In genomic region chr21:38984982-38985422, GRCh38 we compare ENCODE assay signal across 8 cellular contexts.
DNase-seq lines count a peak whose midpoint lies in the region; ATAC-seq and TF ChIP-seq lines count a peak whose summit lies in the region.

No MANE protein-coding gene starts in this region.

- in situ Hi-C loops in astrocyte of the spinal cord (cut with HindIII; ENCODE audit: low sequenced_read_pairs): no loop called here

- peaks cover 5% of the 10 kb centered on the region for H3K4me1 Mint-ChIP-seq in T-helper 17 cell

- H2AFZ ChIP-seq in Karpas-422 (ENCODE audit: low read length) (no peak overlapping the region), PC-3 (ENCODE audit: low read length) (no peak overlapping the region)

- peaks cover 45% of the 10 kb centered on the region for H3K4me1 ChIP-seq in Karpas-422 (ENCODE audit: low read length)
- H3K4me1 ChIP-seq in mucosa of rectum (ENCODE audit: control insufficient read depth in 2 of 2, insufficient read depth in 2 of 2, low read length in 2 of 2): peaks cover 3 to 14% of the 10 kb centered on the region in 2 donors
- peaks cover 9% of the 10 kb centered on the region for H3K4me1 ChIP-seq in PC-3 (ENCODE audit: insufficient read depth, low read length)

- CTCF ChIA-PET in PC-3 (lab: Charles Lee): no interaction called here

- DNase-seq in AG09309 (ENCODE audit: low read depth): peak; percentile 91
- no peak for DNase-seq in Karpas-422
- DNase-seq in astrocyte of the spinal cord (ENCODE audit: low read depth, low spot score): peak; percentile 90
- DNase-seq in T-helper 17 cell: no peak
- DNase-seq in PC-3: no peak
- DNase-seq in T-helper 9 cell: no peak

- H3F3A ChIP-seq in PC-3 (ENCODE audit: low read length, unreplicated experiment): no peaks in the 10 kb centered on the region

- TF ChIP-seq CTCF in AG09309 (IDR thresholded peaks at IDR 0.05; ENCODE audit: control insufficient read depth, insufficient read depth, low read depth, low read length, missing control alignments) (no peak), astrocyte of the spinal cord (IDR thresholded peaks at IDR 0.05; ENCODE audit: low read depth, low read length) (no peak), PC-3 (conservative IDR thresholded peaks at IDR 0.05; ENCODE audit: low read depth, low read length) (no peak)

- H3K27ac Mint-ChIP-seq in T-helper 17 cell: no peak overlapping the region

- H3K27me3 Mint-ChIP-seq in T-helper 17 cell: peaks cover 84% of the 10 kb centered on the region

- H3K36me3 ChIP-seq in Karpas-422 (ENCODE audit: insufficient read depth, low read length) (no peaks in the 10 kb centered on the region), mucosa of rectum (ENCODE audit: control insufficient read depth in 2 of 2, insufficient read depth in 2 of 2, low read length in 2 of 2) (no peaks in the 10 kb centered on the region), PC-3 (ENCODE audit: low read depth, low read length) (no peaks in the 10 kb centered on the region)

- intact Hi-C loops in PC-3 (cut with micrococcal nuclease): no loop called here

- peak overlapping the region; percentile 46 for H3K4me2 ChIP-seq in Karpas-422 (ENCODE audit: low read depth, low read length, poor library complexity, severe bottlenecking)
- no peak overlapping the region for H3K4me2 ChIP-seq in PC-3 (ENCODE audit: low read length)

- H3K9me3 ChIP-seq in Karpas-422 (ENCODE audit: low read length) (no peaks in the 10 kb centered on the region), mucosa of rectum (ENCODE audit: control insufficient read depth in 2 of 2, low read length in 2 of 2) (no peaks in the 10 kb centered on the region), T-helper 17 cell (ENCODE audit: control insufficient read depth, low read length, poor library complexity, severe bottlenecking) (no peaks in the 10 kb centered on the region), PC-3 (ENCODE audit: low read length) (no peaks in the 10 kb centered on the region)

- no TSS peak for BruUV-seq in PC-3 (replicated peaks; lab: Mats Ljungman, UMichigan)

- no peak overlapping the region for H3K4me3 Mint-ChIP-seq in T-helper 17 cell

- no peak for ATAC-seq in T-helper 17 cell
- ATAC-seq in PC-3: no peak
- ATAC-seq in GM21515 (IDR thresholded peaks at IDR 0.05; ENCODE audit: unreplicated experiment): no peak

- H3K4me3 ChIP-seq in AG09309 (ENCODE audit: control insufficient read depth, low read depth, low read length) (no peak overlapping the region), Karpas-422 (ENCODE audit: low read length) (no peak overlapping the region; the same call in 1 of the 2 replicates), astrocyte of the spinal cord (ENCODE audit: low read depth, low read length) (no peak overlapping the region), mucosa of rectum (ENCODE audit: low read length in 2 of 2) (no peak overlapping the region), PC-3 (ENCODE audit: low read length) (no peak overlapping the region)

- H3K9me2 ChIP-seq in Karpas-422 (replicated peaks; ENCODE audit: insufficient read depth, low read length): no peaks in the 10 kb centered on the region
- no peaks in the 10 kb centered on the region for H3K9me2 ChIP-seq in PC-3 (replicated peaks; ENCODE audit: low read length)

- H3K36me3 Mint-ChIP-seq in T-helper 17 cell (ENCODE audit: low read depth): peaks cover 6% of the 10 kb centered on the region

- H3K27me3 ChIP-seq in Karpas-422 (ENCODE audit: low read length): no peaks in the 10 kb centered on the region
- no peaks in the 10 kb centered on the region for H3K27me3 ChIP-seq in mucosa of rectum (ENCODE audit: control insufficient read depth in 2 of 2, insufficient read depth in 2 of 2, low read length in 2 of 2)
- no peaks in the 10 kb centered on the region for H3K27me3 ChIP-seq in PC-3 (ENCODE audit: low read length)

- H4K20me1 ChIP-seq in Karpas-422 (ENCODE audit: insufficient read depth, low read depth, low read length) (no peaks in the 10 kb centered on the region), PC-3 (ENCODE audit: low read length) (no peaks in the 10 kb centered on the region)

- POLR2A ChIA-PET in PC-3 (lab: Charles Lee; ENCODE audit: unreplicated experiment): no interaction called here

- no peak overlapping the region for H3K9ac ChIP-seq in Karpas-422 (ENCODE audit: low read length)
- H3K9ac ChIP-seq in mucosa of rectum (ENCODE audit: low read depth in 1 of 2, low read length in 2 of 2): no peak overlapping the region
- H3K9ac ChIP-seq in PC-3 (ENCODE audit: low read length): no peak overlapping the region

- H3K79me2 ChIP-seq in Karpas-422 (ENCODE audit: low read length) (no peaks in the 10 kb centered on the region), PC-3 (ENCODE audit: low read length) (no peaks in the 10 kb centered on the region)

- no peak overlapping the region for H3K27ac ChIP-seq in Karpas-422 (ENCODE audit: low read length)
- H3K27ac ChIP-seq in mucosa of rectum (ENCODE audit: low read depth in 2 of 2, low read length in 2 of 2): peak overlapping the region; percentile 53 to 54
- H3K27ac ChIP-seq in PC-3 (ENCODE audit: low read length): no peak overlapping the region

Comparison
In these comparisons a context has a peak if more than half of its experiments do, and no peak if none do; other contexts are left out.
1. DNase-seq: peak in AG09309 (single experiment) and astrocyte of the spinal cord (single experiment); none in Karpas-422 (single experiment), T-helper 17 cell (0 of 3), PC-3 (single experiment) and T-helper 9 cell (single experiment).
2. H3K27ac ChIP-seq: peak in mucosa of rectum (2 of 2); none in Karpas-422 (single experiment) and PC-3 (single experiment).